Comparison of ENCODE assay signal across 8 cellular contexts in genomic region chr9:132354645-132355355, GRCh38. TPM values are rescaled to one million over a fixed set of nuclear protein-coding genes. Genes with fewer than 3 reads are reported as not detected.
DNase-seq lines count a peak whose midpoint lies in the region; ATAC-seq, FAIRE-seq and TF ChIP-seq lines count a peak whose summit lies in the region.

Gene SETX, minus strand, starts transcription at chr9:132354986. Its CDS starts 5,558 bp downstream, at chr9:132349428.

- peak within 1 kb of the TSS; percentile 99 for H3K4me3 ChIP-seq in ascending aorta
- peak within 1 kb of the TSS; percentile 70 for H3K4me3 ChIP-seq in right cardiac atrium (ENCODE audit: low read length)

- H3K27me3 Mint-ChIP-seq in T-helper 2 cell treated with Interferon-gamma antibody and Interleukin-4, amounts not matched to agents 5 μg/mL and 100 μg/mL, for 36 hours (ENCODE audit: low read depth): no peaks in the 10 kb centered on the region

- H3K27ac ChIP-seq in ascending aorta: peak within 1 kb of the TSS; percentile 96
- peak within 1 kb of the TSS; percentile 66 for H3K27ac ChIP-seq in right cardiac atrium (ENCODE audit: low read length)

- H3K27ac Mint-ChIP-seq in T-helper 2 cell treated with Interferon-gamma antibody and Interleukin-4, amounts not matched to agents 5 μg/mL and 100 μg/mL, for 36 hours: peak within 1 kb of the TSS; percentile 98

- H3K36me3 Mint-ChIP-seq in T-helper 2 cell treated with Interferon-gamma antibody and Interleukin-4, amounts not matched to agents 5 μg/mL and 100 μg/mL, for 36 hours (ENCODE audit: low read depth): peaks cover 39% of the 10 kb centered on the region

- H3K27me3 ChIP-seq in ascending aorta (no peaks in the 10 kb centered on the region), right cardiac atrium (ENCODE audit: control insufficient read depth, insufficient read depth) (no peaks in the 10 kb centered on the region)

- peaks cover 36% of the 10 kb centered on the region for H3K4me1 Mint-ChIP-seq in T-helper 2 cell treated with Interferon-gamma antibody and Interleukin-4, amounts not matched to agents 5 μg/mL and 100 μg/mL, for 36 hours (ENCODE audit: low read depth)

- H3K9me3 Mint-ChIP-seq in T-helper 2 cell treated with Interferon-gamma antibody and Interleukin-4, amounts not matched to agents 5 μg/mL and 100 μg/mL, for 36 hours: no peaks in the 10 kb centered on the region

- H3K4me1 ChIP-seq in ascending aorta: peaks cover 6 to 26% of the 10 kb centered on the region in 2 donors
- H3K4me1 ChIP-seq in right cardiac atrium (ENCODE audit: control insufficient read depth, insufficient read depth, low read length): peaks cover 7% of the 10 kb centered on the region

- DNase-seq in NCI-H2029 (lab: John Stamatoyannopoulos, UW) (peak; percentile 97), ascending aorta (ENCODE audit: low spot score in 2 of 2) (peak; percentile 89 to 99), right cardiac atrium (peak; percentile 98 to 99 (median 99)), pulmonary artery endothelial cell (ENCODE audit: low read depth, low spot score) (peak; percentile 88), urothelium cell line (ENCODE audit: low spot score) (peak; percentile 99)
- peak; percentile 96 for DNase-seq in T-helper 2 cell treated with Interferon-gamma antibody and Interleukin-4, amounts not matched to agents 5 μg/mL and 100 μg/mL, for 36 hours (ENCODE audit: low spot score)

- peak; percentile 53 for ATAC-seq in GM18508 (IDR thresholded peaks at IDR 0.05; ENCODE audit: insufficient read depth, unreplicated experiment)
- peak; percentile 86 for ATAC-seq in HG02981 (IDR thresholded peaks at IDR 0.05; ENCODE audit: unreplicated experiment)
- peak; percentile 98 to 99 for ATAC-seq in right cardiac atrium

- H3K36me3 ChIP-seq in ascending aorta: peaks cover 15 to 26% of the 10 kb centered on the region in 2 donors

- peak; percentile 53 for FAIRE-seq in urothelium cell line (lab: Jason Lieb, UNC)

- WGBS in right cardiac atrium: under 1% methylated on average over 82 of the region's 82 CpGs

- no peak for TF ChIP-seq CTCF in ascending aorta (IDR thresholded peaks at IDR 0.05)

- H3K9me3 ChIP-seq in ascending aorta (no peaks in the 10 kb centered on the region), right cardiac atrium (ENCODE audit: control insufficient read depth, low read length) (no peaks in the 10 kb centered on the region)

- intact Hi-C loops in ascending aorta (cut with DNase I) (loop anchor here (1.0 to 10.0 kb wide), 5 partner anchors 52 to 1670 kb away; partner anchors contain the start of genes MED22, MED27, NUP214 and RPL7A), right cardiac atrium (cut with DNase I) (no loop called here)

- H3K4me3 Mint-ChIP-seq in T-helper 2 cell treated with Interferon-gamma antibody and Interleukin-4, amounts not matched to agents 5 μg/mL and 100 μg/mL, for 36 hours: peak within 1 kb of the TSS; percentile 85

RNA-seq across cellular contexts. Expression of gene SETX, which starts in this region (rescaled TPM):
- total RNA-seq in ascending aorta: 31.2 TPM
- 10 to 100 TPM; 27.3 to 33.1 (median 31.0) TPM for total RNA-seq in right cardiac atrium
- 15.1 TPM for polyA plus RNA-seq in right cardiac atrium
- total RNA-seq in pulmonary artery endothelial cell: 55.7 and 74.0 TPM in 2 replicates

Comparison
In these comparisons a context has a peak if more than half of its experiments do, and no peak if none do; other contexts are left out.
1. Peak in every context shown above with its lines: DNase-seq, ATAC-seq, H3K4me3 ChIP-seq and H3K27ac ChIP-seq.